In the genomic region with DNA sequence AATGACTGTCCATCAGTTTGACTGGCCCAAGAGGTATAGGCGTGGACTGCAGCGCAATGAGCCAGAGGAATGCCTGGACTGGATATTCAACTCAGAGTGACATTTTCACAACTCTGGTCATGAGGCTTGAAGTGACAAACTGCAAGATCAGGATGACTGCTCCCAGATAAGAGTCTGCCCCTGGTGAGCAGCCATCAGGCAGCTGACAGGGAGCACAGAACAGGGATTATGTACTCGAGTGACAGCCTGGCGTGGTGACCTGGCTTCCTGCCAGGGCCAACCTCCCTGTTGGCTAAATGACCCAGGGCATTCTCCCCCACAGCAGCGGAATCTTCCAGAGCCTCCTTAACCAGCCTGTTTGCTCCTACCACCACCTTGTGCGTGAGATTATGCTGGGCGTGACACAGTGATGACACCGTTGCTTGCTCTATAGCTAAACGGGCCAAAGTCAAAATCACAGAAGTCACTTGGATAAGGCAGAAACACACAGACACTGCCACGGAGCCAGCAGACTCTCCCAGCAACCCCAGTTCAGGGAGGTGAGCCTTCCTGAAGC, we compare ENCODE assay signal across 9 cellular contexts.
DNase-seq lines count a peak whose midpoint lies in the region; ATAC-seq and TF ChIP-seq lines count a peak whose summit lies in the region.
"Had no signal": no experiment of that assay in that cellular context is flagged by ENCODE, and none has a peak within 500 bp of the region (broad histone marks: within the 10 kb centered on the region; RNA-seq: fewer than 3 reads in every experiment).

No MANE protein-coding gene starts in this region.

- H3K36me3 Mint-ChIP-seq in glutamatergic neuron (ENCODE audit: unreplicated experiment) = no peaks in the 10 kb centered on the region

- H3K4me1 Mint-ChIP-seq in glutamatergic neuron (ENCODE audit: low read depth, unreplicated experiment) = peaks cover 4% of the 10 kb centered on the region

- TF ChIP-seq POLR2A in GM18505 (IDR thresholded peaks at IDR 0.05; ENCODE audit: borderline replicate concordance, extremely low read depth, insufficient read depth, insufficient read length) = no peak

- peaks cover 2% of the 10 kb centered on the region for H3K27me3 Mint-ChIP-seq in glutamatergic neuron (ENCODE audit: unreplicated experiment)
- H3K27me3 Mint-ChIP-seq: activated naive CD8-positive, alpha-beta T cell treated with anti-CD3 and anti-CD28 coated beads, Interleukin-2, amount 50 U/mL, for 24 hours had no signal

- H3K9me3 Mint-ChIP-seq in glutamatergic neuron (ENCODE audit: unreplicated experiment) = no peaks in the 10 kb centered on the region

- no peak for TF ChIP-seq CTCF in glutamatergic neuron (IDR thresholded peaks at IDR 0.05; ENCODE audit: partially characterized antibody, unreplicated experiment)

- ATAC-seq in HG03196 (IDR thresholded peaks at IDR 0.05; ENCODE audit: unreplicated experiment) (no peak), GM18858 (IDR thresholded peaks at IDR 0.05; ENCODE audit: unreplicated experiment) (no peak), GM18505 (IDR thresholded peaks at IDR 0.05; ENCODE audit: unreplicated experiment) (no peak)
- ATAC-seq: activated naive CD8-positive, alpha-beta T cell treated with anti-CD3 and anti-CD28 coated beads, Interleukin-2, amount 50 U/mL, for 24 hours had no signal

- intact Hi-C loops in posterior cingulate gyrus (cut with DNase I) = no loop called here

- H3K27ac Mint-ChIP-seq in glutamatergic neuron (ENCODE audit: unreplicated experiment) = no peak overlapping the region
- H3K27ac Mint-ChIP-seq: activated naive CD8-positive, alpha-beta T cell treated with anti-CD3 and anti-CD28 coated beads, Interleukin-2, amount 50 U/mL, for 24 hours had no signal

- DNase-seq in G401 (ENCODE audit: low spot score) (peak; percentile 93), NCI-H524 treated with DMSO at 0.1 percent for 48 hours (lab: John Stamatoyannopoulos, UW) (peak; percentile 81), glutamatergic neuron (peak; percentile 21), posterior cingulate gyrus (peak in 6 of 10 donors; percentile 9 to 83 (median 39))
- no peak for DNase-seq in activated naive CD4-positive, alpha-beta T cell treated with anti-CD3 and anti-CD28 coated beads, Interleukin-2, amount 50 U/mL, for 16 hours
- DNase-seq: activated naive CD8-positive, alpha-beta T cell treated with anti-CD3 and anti-CD28 coated beads, Interleukin-2, amount 50 U/mL, for 24 hours had no signal

- in situ Hi-C loops in G401 (cut with HindIII; ENCODE audit: low sequenced_read_pairs) = no loop called here

- H3K4me3 Mint-ChIP-seq in glutamatergic neuron (ENCODE audit: unreplicated experiment) = no peak overlapping the region
- H3K4me3 Mint-ChIP-seq: activated naive CD8-positive, alpha-beta T cell treated with anti-CD3 and anti-CD28 coated beads, Interleukin-2, amount 50 U/mL, for 24 hours had no signal
